1 cellular context compared by ENCODE assay signal in the genomic region with DNA sequence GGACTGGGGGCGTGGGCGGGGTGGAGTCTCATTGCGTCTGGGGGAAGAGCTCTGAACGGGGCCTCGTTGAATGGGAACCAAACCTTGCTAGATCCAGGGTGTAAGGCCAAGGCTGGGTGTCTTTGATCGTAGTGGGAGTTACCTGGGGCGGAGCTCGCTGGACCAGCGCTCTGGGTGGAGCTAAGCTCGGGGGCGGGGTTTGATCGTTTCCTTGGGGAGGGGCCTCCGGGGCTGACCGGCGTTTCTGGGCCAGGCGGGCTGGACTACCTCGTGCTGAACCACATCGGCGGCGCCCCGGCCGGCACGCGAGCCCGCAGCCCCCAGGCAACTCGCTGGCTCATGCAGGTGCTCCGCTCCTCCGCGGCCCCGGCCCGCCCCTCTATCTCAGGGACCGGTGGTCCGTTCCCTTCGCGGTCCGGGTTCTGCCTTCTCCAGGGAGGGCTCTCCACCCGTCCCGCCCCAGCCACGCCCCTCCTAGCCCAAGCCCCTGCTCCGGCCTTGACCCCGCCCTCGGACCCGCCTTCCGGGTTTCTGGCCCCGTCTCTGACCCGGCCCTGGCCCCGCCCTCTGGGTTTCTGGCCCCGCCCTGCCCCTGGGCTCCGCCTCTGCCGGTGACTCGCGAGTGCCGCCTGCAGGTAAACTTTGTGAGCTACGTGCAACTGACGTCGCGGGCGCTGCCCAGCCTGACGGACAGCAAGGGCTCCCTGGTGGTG.
TF ChIP-seq lines count a peak whose summit lies in the region.

No MANE protein-coding gene starts in this region.

TF ChIP-seq in HepG2, 621 proteins besides CTCF, POLR2A, EP300 and RAD21 (continued from another document and continues in another):
- TF ChIP-seq, protein P1, sequence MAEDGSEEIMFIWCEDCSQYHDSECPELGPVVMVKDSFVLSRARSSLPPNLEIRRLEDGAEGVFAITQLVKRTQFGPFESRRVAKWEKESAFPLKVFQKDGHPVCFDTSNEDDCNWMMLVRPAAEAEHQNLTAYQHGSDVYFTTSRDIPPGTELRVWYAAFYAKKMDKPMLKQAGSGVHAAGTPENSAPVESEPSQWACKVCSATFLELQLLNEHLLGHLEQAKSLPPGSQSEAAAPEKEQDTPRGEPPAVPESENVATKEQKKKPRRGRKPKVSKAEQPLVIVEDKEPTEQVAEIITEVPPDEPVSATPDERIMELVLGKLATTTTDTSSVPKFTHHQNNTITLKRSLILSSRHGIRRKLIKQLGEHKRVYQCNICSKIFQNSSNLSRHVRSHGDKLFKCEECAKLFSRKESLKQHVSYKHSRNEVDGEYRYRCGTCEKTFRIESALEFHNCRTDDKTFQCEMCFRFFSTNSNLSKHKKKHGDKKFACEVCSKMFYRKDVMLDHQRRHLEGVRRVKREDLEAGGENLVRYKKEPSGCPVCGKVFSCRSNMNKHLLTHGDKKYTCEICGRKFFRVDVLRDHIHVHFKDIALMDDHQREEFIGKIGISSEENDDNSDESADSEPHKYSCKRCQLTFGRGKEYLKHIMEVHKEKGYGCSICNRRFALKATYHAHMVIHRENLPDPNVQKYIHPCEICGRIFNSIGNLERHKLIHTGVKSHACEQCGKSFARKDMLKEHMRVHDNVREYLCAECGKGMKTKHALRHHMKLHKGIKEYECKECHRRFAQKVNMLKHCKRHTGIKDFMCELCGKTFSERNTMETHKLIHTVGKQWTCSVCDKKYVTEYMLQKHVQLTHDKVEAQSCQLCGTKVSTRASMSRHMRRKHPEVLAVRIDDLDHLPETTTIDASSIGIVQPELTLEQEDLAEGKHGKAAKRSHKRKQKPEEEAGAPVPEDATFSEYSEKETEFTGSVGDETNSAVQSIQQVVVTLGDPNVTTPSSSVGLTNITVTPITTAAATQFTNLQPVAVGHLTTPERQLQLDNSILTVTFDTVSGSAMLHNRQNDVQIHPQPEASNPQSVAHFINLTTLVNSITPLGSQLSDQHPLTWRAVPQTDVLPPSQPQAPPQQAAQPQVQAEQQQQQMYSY (CRISPR knock-in tag; IDR thresholded peaks at IDR 0.05), result peak; percentile 90
- TF ChIP-seq, protein P2, sequence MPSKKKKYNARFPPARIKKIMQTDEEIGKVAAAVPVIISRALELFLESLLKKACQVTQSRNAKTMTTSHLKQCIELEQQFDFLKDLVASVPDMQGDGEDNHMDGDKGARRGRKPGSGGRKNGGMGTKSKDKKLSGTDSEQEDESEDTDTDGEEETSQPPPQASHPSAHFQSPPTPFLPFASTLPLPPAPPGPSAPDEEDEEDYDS (CRISPR knock-in tag; IDR thresholded peaks at IDR 0.05), result peak; percentile 8; the same call in 1 of the 2 replicates
- TF ChIP-seq ZNF788 (CRISPR knock-in tag; IDR thresholded peaks at IDR 0.05; ENCODE audit: borderline replicate concordance) (0 out of 2 replicates have a peak, but pooled peaks have one; percentile 18), CEBPG (CRISPR knock-in tag; IDR thresholded peaks at IDR 0.05) (0 out of 2 replicates have a peak, but pooled peaks have one; percentile 16), MEIS1 (CRISPR knock-in tag; IDR thresholded peaks at IDR 0.05; ENCODE audit: borderline replicate concordance) (peak; percentile 87; the same call in 1 of the 2 replicates), ZNF724P (CRISPR knock-in tag; IDR thresholded peaks at IDR 0.05; ENCODE audit: borderline replicate concordance) (no peak), ZFP82 (CRISPR knock-in tag; IDR thresholded peaks at IDR 0.05; ENCODE audit: borderline replicate concordance) (peak; percentile 63), ZNF317 (CRISPR knock-in tag; IDR thresholded peaks at IDR 0.05) (0 out of 2 replicates have a peak, but pooled peaks have one; percentile 26), KDM1A (CRISPR knock-in tag; IDR thresholded peaks at IDR 0.05) (no peak), ZSCAN21 (CRISPR knock-in tag; IDR thresholded peaks at IDR 0.05; ENCODE audit: borderline replicate concordance) (peak; percentile 28; the same call in 1 of the 2 replicates), ZFP36 (IDR thresholded peaks at IDR 0.05; ENCODE audit: borderline replicate concordance, low read depth, low read length, partially characterized antibody) (peak; percentile 97), MTF1 (CRISPR knock-in tag; IDR thresholded peaks at IDR 0.05) (no peak), ZNF24 (IDR thresholded peaks at IDR 0.05) (no peak), CCDC6 (CRISPR knock-in tag; IDR thresholded peaks at IDR 0.05) (no peak), ZNF816 (CRISPR knock-in tag; IDR thresholded peaks at IDR 0.05; ENCODE audit: borderline replicate concordance) (0 out of 2 replicates have a peak, but pooled peaks have one; percentile 65), RARG (CRISPR knock-in tag; IDR thresholded peaks at IDR 0.05; ENCODE audit: low read depth) (no peak), THAP11 (CRISPR knock-in tag; IDR thresholded peaks at IDR 0.05) (peak; percentile 83), MED1 (CRISPR knock-in tag; IDR thresholded peaks at IDR 0.05) (0 out of 2 replicates have a peak, but pooled peaks have one; percentile 32), SALL1 (CRISPR knock-in tag; IDR thresholded peaks at IDR 0.05) (peak; percentile 51), FOXA1 (IDR thresholded peaks at IDR 0.05) (no peak), FOXA1 (CRISPR knock-in tag; IDR thresholded peaks at IDR 0.05) (peak; percentile 3; the same call in 1 of the 2 replicates), ZNF546 (CRISPR knock-in tag; conservative IDR thresholded peaks at IDR 0.05) (0 out of 2 replicates have a peak, but pooled peaks have one; percentile 57), HNRNPK (IDR thresholded peaks at IDR 0.05; ENCODE audit: low read depth, low read length, poor library complexity, severe bottlenecking) (peak; percentile 55), HCFC1 (IDR thresholded peaks at IDR 0.05; ENCODE audit: low read depth, low read length) (peak; percentile 20; the same call in 1 of the 2 replicates)
- TF ChIP-seq, protein P3, sequence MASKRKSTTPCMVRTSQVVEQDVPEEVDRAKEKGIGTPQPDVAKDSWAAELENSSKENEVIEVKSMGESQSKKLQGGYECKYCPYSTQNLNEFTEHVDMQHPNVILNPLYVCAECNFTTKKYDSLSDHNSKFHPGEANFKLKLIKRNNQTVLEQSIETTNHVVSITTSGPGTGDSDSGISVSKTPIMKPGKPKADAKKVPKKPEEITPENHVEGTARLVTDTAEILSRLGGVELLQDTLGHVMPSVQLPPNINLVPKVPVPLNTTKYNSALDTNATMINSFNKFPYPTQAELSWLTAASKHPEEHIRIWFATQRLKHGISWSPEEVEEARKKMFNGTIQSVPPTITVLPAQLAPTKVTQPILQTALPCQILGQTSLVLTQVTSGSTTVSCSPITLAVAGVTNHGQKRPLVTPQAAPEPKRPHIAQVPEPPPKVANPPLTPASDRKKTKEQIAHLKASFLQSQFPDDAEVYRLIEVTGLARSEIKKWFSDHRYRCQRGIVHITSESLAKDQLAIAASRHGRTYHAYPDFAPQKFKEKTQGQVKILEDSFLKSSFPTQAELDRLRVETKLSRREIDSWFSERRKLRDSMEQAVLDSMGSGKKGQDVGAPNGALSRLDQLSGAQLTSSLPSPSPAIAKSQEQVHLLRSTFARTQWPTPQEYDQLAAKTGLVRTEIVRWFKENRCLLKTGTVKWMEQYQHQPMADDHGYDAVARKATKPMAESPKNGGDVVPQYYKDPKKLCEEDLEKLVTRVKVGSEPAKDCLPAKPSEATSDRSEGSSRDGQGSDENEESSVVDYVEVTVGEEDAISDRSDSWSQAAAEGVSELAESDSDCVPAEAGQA (IDR thresholded peaks at IDR 0.05; ENCODE audit: low read depth), result no peak; the same call in 1 of the 2 replicates
- TF ChIP-seq, protein P3 (CRISPR knock-in tag; IDR thresholded peaks at IDR 0.05; ENCODE audit: borderline replicate concordance), result 0 out of 2 replicates have a peak, but pooled peaks have one; percentile 10
- TF ChIP-seq, protein P4, sequence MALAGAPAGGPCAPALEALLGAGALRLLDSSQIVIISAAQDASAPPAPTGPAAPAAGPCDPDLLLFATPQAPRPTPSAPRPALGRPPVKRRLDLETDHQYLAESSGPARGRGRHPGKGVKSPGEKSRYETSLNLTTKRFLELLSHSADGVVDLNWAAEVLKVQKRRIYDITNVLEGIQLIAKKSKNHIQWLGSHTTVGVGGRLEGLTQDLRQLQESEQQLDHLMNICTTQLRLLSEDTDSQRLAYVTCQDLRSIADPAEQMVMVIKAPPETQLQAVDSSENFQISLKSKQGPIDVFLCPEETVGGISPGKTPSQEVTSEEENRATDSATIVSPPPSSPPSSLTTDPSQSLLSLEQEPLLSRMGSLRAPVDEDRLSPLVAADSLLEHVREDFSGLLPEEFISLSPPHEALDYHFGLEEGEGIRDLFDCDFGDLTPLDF (CRISPR knock-in tag; IDR thresholded peaks at IDR 0.05), result no peak
- TF ChIP-seq, protein P5, sequence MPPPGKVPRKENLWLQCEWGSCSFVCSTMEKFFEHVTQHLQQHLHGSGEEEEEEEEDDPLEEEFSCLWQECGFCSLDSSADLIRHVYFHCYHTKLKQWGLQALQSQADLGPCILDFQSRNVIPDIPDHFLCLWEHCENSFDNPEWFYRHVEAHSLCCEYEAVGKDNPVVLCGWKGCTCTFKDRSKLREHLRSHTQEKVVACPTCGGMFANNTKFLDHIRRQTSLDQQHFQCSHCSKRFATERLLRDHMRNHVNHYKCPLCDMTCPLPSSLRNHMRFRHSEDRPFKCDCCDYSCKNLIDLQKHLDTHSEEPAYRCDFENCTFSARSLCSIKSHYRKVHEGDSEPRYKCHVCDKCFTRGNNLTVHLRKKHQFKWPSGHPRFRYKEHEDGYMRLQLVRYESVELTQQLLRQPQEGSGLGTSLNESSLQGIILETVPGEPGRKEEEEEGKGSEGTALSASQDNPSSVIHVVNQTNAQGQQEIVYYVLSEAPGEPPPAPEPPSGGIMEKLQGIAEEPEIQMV (CRISPR knock-in tag; IDR thresholded peaks at IDR 0.05; ENCODE audit: low read depth), result peak; percentile 90
- TF ChIP-seq, protein P6, sequence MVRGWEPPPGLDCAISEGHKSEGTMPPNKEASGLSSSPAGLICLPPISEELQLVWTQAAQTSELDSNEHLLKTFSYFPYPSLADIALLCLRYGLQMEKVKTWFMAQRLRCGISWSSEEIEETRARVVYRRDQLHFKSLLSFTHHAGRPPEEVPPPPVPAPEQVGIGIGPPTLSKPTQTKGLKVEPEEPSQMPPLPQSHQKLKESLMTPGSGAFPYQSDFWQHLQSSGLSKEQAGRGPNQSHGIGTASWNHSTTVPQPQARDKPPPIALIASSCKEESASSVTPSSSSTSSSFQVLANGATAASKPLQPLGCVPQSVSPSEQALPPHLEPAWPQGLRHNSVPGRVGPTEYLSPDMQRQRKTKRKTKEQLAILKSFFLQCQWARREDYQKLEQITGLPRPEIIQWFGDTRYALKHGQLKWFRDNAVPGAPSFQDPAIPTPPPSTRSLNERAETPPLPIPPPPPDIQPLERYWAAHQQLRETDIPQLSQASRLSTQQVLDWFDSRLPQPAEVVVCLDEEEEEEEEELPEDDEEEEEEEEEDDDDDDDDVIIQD (CRISPR knock-in tag; IDR thresholded peaks at IDR 0.05; ENCODE audit: low read depth), result no peak
- TF ChIP-seq, protein P7, sequence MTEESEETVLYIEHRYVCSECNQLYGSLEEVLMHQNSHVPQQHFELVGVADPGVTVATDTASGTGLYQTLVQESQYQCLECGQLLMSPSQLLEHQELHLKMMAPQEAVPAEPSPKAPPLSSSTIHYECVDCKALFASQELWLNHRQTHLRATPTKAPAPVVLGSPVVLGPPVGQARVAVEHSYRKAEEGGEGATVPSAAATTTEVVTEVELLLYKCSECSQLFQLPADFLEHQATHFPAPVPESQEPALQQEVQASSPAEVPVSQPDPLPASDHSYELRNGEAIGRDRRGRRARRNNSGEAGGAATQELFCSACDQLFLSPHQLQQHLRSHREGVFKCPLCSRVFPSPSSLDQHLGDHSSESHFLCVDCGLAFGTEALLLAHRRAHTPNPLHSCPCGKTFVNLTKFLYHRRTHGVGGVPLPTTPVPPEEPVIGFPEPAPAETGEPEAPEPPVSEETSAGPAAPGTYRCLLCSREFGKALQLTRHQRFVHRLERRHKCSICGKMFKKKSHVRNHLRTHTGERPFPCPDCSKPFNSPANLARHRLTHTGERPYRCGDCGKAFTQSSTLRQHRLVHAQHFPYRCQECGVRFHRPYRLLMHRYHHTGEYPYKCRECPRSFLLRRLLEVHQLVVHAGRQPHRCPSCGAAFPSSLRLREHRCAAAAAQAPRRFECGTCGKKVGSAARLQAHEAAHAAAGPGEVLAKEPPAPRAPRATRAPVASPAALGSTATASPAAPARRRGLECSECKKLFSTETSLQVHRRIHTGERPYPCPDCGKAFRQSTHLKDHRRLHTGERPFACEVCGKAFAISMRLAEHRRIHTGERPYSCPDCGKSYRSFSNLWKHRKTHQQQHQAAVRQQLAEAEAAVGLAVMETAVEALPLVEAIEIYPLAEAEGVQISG (CRISPR knock-in tag; IDR thresholded peaks at IDR 0.05), result peak; percentile 67
- TF ChIP-seq, protein P8, sequence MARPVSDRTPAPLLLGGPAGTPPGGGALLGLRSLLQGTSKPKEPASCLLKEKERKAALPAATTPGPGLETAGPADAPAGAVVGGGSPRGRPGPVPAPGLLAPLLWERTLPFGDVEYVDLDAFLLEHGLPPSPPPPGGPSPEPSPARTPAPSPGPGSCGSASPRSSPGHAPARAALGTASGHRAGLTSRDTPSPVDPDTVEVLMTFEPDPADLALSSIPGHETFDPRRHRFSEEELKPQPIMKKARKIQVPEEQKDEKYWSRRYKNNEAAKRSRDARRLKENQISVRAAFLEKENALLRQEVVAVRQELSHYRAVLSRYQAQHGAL (CRISPR knock-in tag; IDR thresholded peaks at IDR 0.05; ENCODE audit: not compliant biosample characterization), result no peak
- TF ChIP-seq, protein P9, sequence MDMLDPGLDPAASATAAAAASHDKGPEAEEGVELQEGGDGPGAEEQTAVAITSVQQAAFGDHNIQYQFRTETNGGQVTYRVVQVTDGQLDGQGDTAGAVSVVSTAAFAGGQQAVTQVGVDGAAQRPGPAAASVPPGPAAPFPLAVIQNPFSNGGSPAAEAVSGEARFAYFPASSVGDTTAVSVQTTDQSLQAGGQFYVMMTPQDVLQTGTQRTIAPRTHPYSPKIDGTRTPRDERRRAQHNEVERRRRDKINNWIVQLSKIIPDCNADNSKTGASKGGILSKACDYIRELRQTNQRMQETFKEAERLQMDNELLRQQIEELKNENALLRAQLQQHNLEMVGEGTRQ (IDR thresholded peaks at IDR 0.05; ENCODE audit: low read depth, low read length), result no peak
- TF ChIP-seq, protein P9 (CRISPR knock-in tag; IDR thresholded peaks at IDR 0.05; ENCODE audit: borderline replicate concordance), result peak; percentile 28; the same call in 1 of the 2 replicates
